In genomic region chr4:101977096-101977495, GRCh38 we compare ENCODE assay signal across 11 cellular contexts.
DNase-seq lines count a peak whose midpoint lies in the region; ATAC-seq, FAIRE-seq and TF ChIP-seq lines count a peak whose summit lies in the region.
"Had no signal": no experiment of that assay in that cellular context is flagged by ENCODE, and none has a peak within 500 bp of the region (broad histone marks: within the 10 kb centered on the region; RNA-seq: fewer than 3 reads in every experiment).

No MANE protein-coding gene starts in this region.

- no peaks in the 10 kb centered on the region for H3K9me3 ChIP-seq in prostate gland

- H3K4me1 ChIP-seq in prostate gland (replicated peaks), result no peaks in the 10 kb centered on the region

- no peak overlapping the region for H3K4me3 ChIP-seq in prostate gland
- H3K4me3 ChIP-seq: skin epidermis had no signal

- TF ChIP-seq CTCF in prostate gland (IDR thresholded peaks at IDR 0.05), result no peak

- DNase-seq in ELR (ENCODE audit: low read depth) (peak; percentile 96), RCC 7860 (ENCODE audit: low spot score) (peak; percentile 87), fibroblast of gingiva (ENCODE audit: low read depth) (peak; percentile 97), prostate gland (ENCODE audit: low spot score) (peak; percentile 20)
- no peak for DNase-seq in activated CD4-positive, alpha-beta T cell treated with anti-CD3 and anti-CD28 coated beads, Interleukin-2, amount 10 ng/mL, durations not matched to agents 24 days and 14 days
- DNase-seq in T-helper 2 cell treated with Interferon-gamma antibody and Interleukin-4, amounts not matched to agents 5 μg/mL and 100 μg/mL, for 36 hours (ENCODE audit: low spot score), result no peak
- DNase-seq: NCI-H774 had no signal

- intact Hi-C loops in prostate gland (cut with DNase I), result no loop called here
- intact Hi-C loops in activated CD4-positive, alpha-beta T cell treated with anti-CD3 and anti-CD28 coated beads, Interleukin-2, amount 10 ng/mL, durations not matched to agents 24 days and 14 days (cut with micrococcal nuclease), result no loop called here

- FAIRE-seq in RCC 7860 (lab: Jason Lieb, UNC), result peak; percentile 91

- 21% methylated on average over 2 of the region's 2 CpGs for WGBS in prostate gland

- H3K9me3 Mint-ChIP-seq in activated CD4-positive, alpha-beta T cell treated with anti-CD3 and anti-CD28 coated beads, Interleukin-2, amount 10 ng/mL, durations not matched to agents 24 days and 14 days, result no peaks in the 10 kb centered on the region
- H3K9me3 Mint-ChIP-seq in T-helper 2 cell treated with Interferon-gamma antibody and Interleukin-4, amounts not matched to agents 5 μg/mL and 100 μg/mL, for 36 hours, result no peaks in the 10 kb centered on the region
- H3K9me3 Mint-ChIP-seq: WTC11 had no signal

- H3K27ac ChIP-seq in prostate gland, result no peak overlapping the region

- no peaks in the 10 kb centered on the region for H3K36me3 ChIP-seq in prostate gland

- no peaks in the 10 kb centered on the region for H3K4me1 Mint-ChIP-seq in activated CD4-positive, alpha-beta T cell treated with anti-CD3 and anti-CD28 coated beads, Interleukin-2, amount 10 ng/mL, durations not matched to agents 24 days and 14 days
- H3K4me1 Mint-ChIP-seq in T-helper 2 cell treated with Interferon-gamma antibody and Interleukin-4, amounts not matched to agents 5 μg/mL and 100 μg/mL, for 36 hours (ENCODE audit: low read depth), result no peaks in the 10 kb centered on the region

- peaks cover 2% of the 10 kb centered on the region for H3K27me3 Mint-ChIP-seq in activated CD4-positive, alpha-beta T cell treated with anti-CD3 and anti-CD28 coated beads, Interleukin-2, amount 10 ng/mL, durations not matched to agents 24 days and 14 days
- H3K27me3 Mint-ChIP-seq in T-helper 2 cell treated with Interferon-gamma antibody and Interleukin-4, amounts not matched to agents 5 μg/mL and 100 μg/mL, for 36 hours (ENCODE audit: low read depth), result no peaks in the 10 kb centered on the region

- no peak overlapping the region for H3K4me3 Mint-ChIP-seq in activated CD4-positive, alpha-beta T cell treated with anti-CD3 and anti-CD28 coated beads, Interleukin-2, amount 10 ng/mL, durations not matched to agents 24 days and 14 days
- H3K4me3 Mint-ChIP-seq in T-helper 2 cell treated with Interferon-gamma antibody and Interleukin-4, amounts not matched to agents 5 μg/mL and 100 μg/mL, for 36 hours, result no peak overlapping the region
- H3K4me3 Mint-ChIP-seq: WTC11 had no signal

- no peaks in the 10 kb centered on the region for H3K36me3 Mint-ChIP-seq in activated CD4-positive, alpha-beta T cell treated with anti-CD3 and anti-CD28 coated beads, Interleukin-2, amount 10 ng/mL, durations not matched to agents 24 days and 14 days (ENCODE audit: low read depth)
- no peaks in the 10 kb centered on the region for H3K36me3 Mint-ChIP-seq in T-helper 2 cell treated with Interferon-gamma antibody and Interleukin-4, amounts not matched to agents 5 μg/mL and 100 μg/mL, for 36 hours (ENCODE audit: low read depth)
- H3K36me3 Mint-ChIP-seq: WTC11 had no signal

- no peak overlapping the region for H3K27ac Mint-ChIP-seq in activated CD4-positive, alpha-beta T cell treated with anti-CD3 and anti-CD28 coated beads, Interleukin-2, amount 10 ng/mL, durations not matched to agents 24 days and 14 days
- no peak overlapping the region for H3K27ac Mint-ChIP-seq in T-helper 2 cell treated with Interferon-gamma antibody and Interleukin-4, amounts not matched to agents 5 μg/mL and 100 μg/mL, for 36 hours
- H3K27ac Mint-ChIP-seq: WTC11 had no signal

- TF ChIP-seq POLR2A in prostate gland (IDR thresholded peaks at IDR 0.05), result no peak

- no peaks in the 10 kb centered on the region for H3K27me3 ChIP-seq in prostate gland (replicated peaks; ENCODE audit: insufficient read depth)

- ATAC-seq in HG03108 (IDR thresholded peaks at IDR 0.05; ENCODE audit: unreplicated experiment) (no peak), GM18868 (IDR thresholded peaks at IDR 0.05; ENCODE audit: unreplicated experiment) (no peak)
- ATAC-seq: WTC11 had no signal

Comparison
In these comparisons a context has a peak if more than half of its experiments do, and no peak if none do; other contexts are left out.
1. DNase-seq: peak in ELR (single experiment), RCC 7860 (single experiment), fibroblast of gingiva (single experiment) and prostate gland (single experiment); none in activated CD4-positive, alpha-beta T cell treated with anti-CD3 and anti-CD28 coated beads, Interleukin-2, amount 10 ng/mL, durations not matched to agents 24 days and 14 days (single experiment) and T-helper 2 cell treated with Interferon-gamma antibody and Interleukin-4, amounts not matched to agents 5 μg/mL and 100 μg/mL, for 36 hours (single experiment).